Comparison of ENCODE assay signal across 8 cellular contexts in the genomic region with DNA sequence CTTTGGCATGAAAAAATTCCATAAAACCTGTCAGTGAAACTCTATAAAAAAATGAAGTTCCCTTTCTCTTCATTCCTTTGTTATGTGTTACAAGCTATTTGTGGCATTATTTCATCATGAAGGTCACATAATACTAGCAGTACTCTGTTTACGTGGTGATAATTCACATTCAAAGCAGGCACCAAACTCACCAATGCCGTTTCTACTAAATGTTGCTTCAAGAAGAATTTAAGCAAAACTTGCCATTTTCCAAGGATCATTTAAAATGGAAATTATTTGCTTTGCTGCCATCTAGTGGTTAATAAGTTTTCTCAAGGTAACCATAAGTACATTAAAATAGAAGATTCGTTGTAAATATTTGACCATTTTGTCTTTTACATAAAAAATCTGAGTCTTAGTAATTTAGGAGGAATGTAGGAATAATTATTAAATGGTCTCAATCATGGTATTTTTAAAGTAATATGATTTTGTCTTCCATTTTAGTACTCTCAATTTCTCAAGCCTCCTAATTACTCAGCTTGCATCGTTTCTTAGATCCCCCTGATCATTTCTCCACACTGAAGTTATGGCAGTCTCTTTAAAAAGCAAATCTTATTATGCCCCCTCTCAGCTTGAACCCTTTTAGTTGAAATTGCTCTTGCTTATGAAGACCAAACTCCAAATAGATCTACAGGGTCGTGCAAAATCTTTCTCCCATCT.
DNase-seq lines count a peak whose midpoint lies in the region; ATAC-seq, FAIRE-seq and TF ChIP-seq lines count a peak whose summit lies in the region.

No MANE protein-coding gene starts in this region.

- intact Hi-C loops in psoas muscle (cut with DNase I) = loop anchor here (2.0 to 10.0 kb wide), 3 partner anchors 199 to 311 kb away; a partner anchor contains a TSS

- WGBS in psoas muscle, 3 donors = 39 to 43% (median 41%) methylated on average over 5 of the region's 5 CpGs

- H3K79me2 ChIP-seq in fibroblast of lung (ENCODE audit: control insufficient read depth, insufficient read depth, low read length) = no peaks in the 10 kb centered on the region

- DNase-seq in Caki2 (ENCODE audit: low read depth) (peak; percentile 19), HT1080 (ENCODE audit: low read depth) (peak; percentile 40), RCC 7860 (ENCODE audit: low spot score) (peak; percentile 30), fibroblast of lung (ENCODE audit: low read depth in 2 of 2) (peak; percentile 77 to 89), psoas muscle (no peak), 8988T (no peak)
- no peak for DNase-seq in stimulated activated CD8-positive, alpha-beta memory T cell treated with anti-CD3 and anti-CD28 coated beads, Interleukin-4, amount 100 ng/mL, for 48 hours

- H2AFZ ChIP-seq in fibroblast of lung (ENCODE audit: low read length) = no peak overlapping the region

- TF ChIP-seq CTCF in fibroblast of lung (conservative IDR thresholded peaks at IDR 0.05 in 1 of 2, IDR thresholded peaks at IDR 0.05 in 1 of 2; ENCODE audit: low read depth in 1 of 2, low read length in 2 of 2) = peak in 1 of 2 donors; percentile 22
- TF ChIP-seq CTCF in psoas muscle (IDR thresholded peaks at IDR 0.05) = peak; percentile 65

- H4K20me1 ChIP-seq in fibroblast of lung (ENCODE audit: control insufficient read depth, extremely low read depth, insufficient read depth, low read length) = no peaks in the 10 kb centered on the region

- H3K4me3 ChIP-seq in fibroblast of lung (replicated peaks in 1 of 4; ENCODE audit: control extremely low read depth in 1 of 4, insufficient read depth in 1 of 4, low read depth in 3 of 4, low read length in 4 of 4) (no peak overlapping the region), psoas muscle (no peak overlapping the region)

- in situ Hi-C loops in Caki2 (cut with HindIII; ENCODE audit: low pct_unique_long_range_greater_than_20kb, low sequenced_read_pairs) = no loop called here

- H3K27me3 ChIP-seq in fibroblast of lung (ENCODE audit: control insufficient read depth, insufficient read depth, low read length) (no peaks in the 10 kb centered on the region), psoas muscle (ENCODE audit: insufficient read depth in 3 of 3, low read length in 2 of 3) (no peaks in the 10 kb centered on the region)

- peaks cover 2% of the 10 kb centered on the region for H3K36me3 ChIP-seq in fibroblast of lung (ENCODE audit: control insufficient read depth, insufficient read depth, low read length)
- peaks cover 0 to 36% of the 10 kb centered on the region in 2 donors for H3K36me3 ChIP-seq in psoas muscle (ENCODE audit: insufficient read depth in 1 of 2, low read depth in 1 of 2)

- H3K9me3 ChIP-seq in fibroblast of lung (ENCODE audit: control insufficient read depth, insufficient read depth, low read depth, low read length) = no peaks in the 10 kb centered on the region
- no peaks in the 10 kb centered on the region for H3K9me3 ChIP-seq in psoas muscle

- H3K4me1 ChIP-seq in fibroblast of lung (ENCODE audit: control insufficient read depth, extremely low read depth, insufficient read depth, low read length) (peaks cover 8% of the 10 kb centered on the region), psoas muscle (peaks cover 8% of the 10 kb centered on the region)

- H3K27ac ChIP-seq in fibroblast of lung (ENCODE audit: insufficient read depth, low read length) = peak overlapping the region; percentile 17
- no peak overlapping the region for H3K27ac ChIP-seq in psoas muscle

- peak in 3 of 4 donors; percentile 57 to 84 (median 58) for ATAC-seq in psoas muscle
- no peak for ATAC-seq in HG02571 (IDR thresholded peaks at IDR 0.05; ENCODE audit: unreplicated experiment)

- peak overlapping the region; percentile 15 for H3K4me2 ChIP-seq in fibroblast of lung (ENCODE audit: extremely low read depth, insufficient read depth, low read length)

- H3K9ac ChIP-seq in fibroblast of lung (ENCODE audit: insufficient read depth, low read length) = no peak overlapping the region

- FAIRE-seq in RCC 7860 (lab: Jason Lieb, UNC) = peak; percentile 89

Comparison
In these comparisons a context has a peak if more than half of its experiments do, and no peak if none do; other contexts are left out.
1. DNase-seq: peak in Caki2 (single experiment), HT1080 (single experiment), RCC 7860 (single experiment) and fibroblast of lung (2 of 2); none in psoas muscle (0 of 2), 8988T (single experiment) and stimulated activated CD8-positive, alpha-beta memory T cell treated with anti-CD3 and anti-CD28 coated beads, Interleukin-4, amount 100 ng/mL, for 48 hours (single experiment).